ENCODE assay signal across 1 cellular context in genomic region chr7:106679153-106679931, GRCh38.
TF ChIP-seq lines count a peak whose summit lies in the region.

No MANE protein-coding gene starts in this region.

TF ChIP-seq in K562, 482 proteins besides CTCF, POLR2A, EP300 and RAD21 (continued from another document and continues in another):
- TF ChIP-seq CEBPG (CRISPR knock-in tag; IDR thresholded peaks at IDR 0.05) (no peak), CEBPG (tag; conservative IDR thresholded peaks at IDR 0.05 in 1 of 2, IDR thresholded peaks at IDR 0.05 in 1 of 2) (peak; percentile 71 to 73; a peak in 3 of 4 replicates), POLR3A (IDR thresholded peaks at IDR 0.05; ENCODE audit: borderline replicate concordance, extremely low read depth, insufficient read depth, insufficient read length) (no peak), ZFPM2 (CRISPR knock-in tag; IDR thresholded peaks at IDR 0.05) (0 out of 2 replicates have a peak, but pooled peaks have one; percentile 42), TRIM24 (IDR thresholded peaks at IDR 0.05) (peak in 1 of 2 experiments; percentile 76; a peak in 3 of 4 replicates), RBFOX2 (IDR thresholded peaks at IDR 0.05; ENCODE audit: low read depth, low read length) (no peak), ZSCAN32 (CRISPR knock-in tag; IDR thresholded peaks at IDR 0.05) (no peak), RFX1 (IDR thresholded peaks at IDR 0.05) (no peak), ZNF239 (CRISPR knock-in tag; IDR thresholded peaks at IDR 0.05) (no peak; the same call in 1 of the 2 replicates), TCFL5 (CRISPR knock-in tag; conservative IDR thresholded peaks at IDR 0.05) (no peak), ESRRB (CRISPR knock-in tag; IDR thresholded peaks at IDR 0.05; ENCODE audit: borderline replicate concordance) (no peak), MTF1 (CRISPR knock-in tag; IDR thresholded peaks at IDR 0.05; ENCODE audit: borderline replicate concordance) (no peak), PTBP1 (IDR thresholded peaks at IDR 0.05; ENCODE audit: low read depth, low read length) (no peak), ZNF655 (CRISPR knock-in tag; IDR thresholded peaks at IDR 0.05) (no peak), SIN3B (IDR thresholded peaks at IDR 0.05; ENCODE audit: low read depth) (no peak), SAP30 (IDR thresholded peaks at IDR 0.05; ENCODE audit: borderline replicate concordance, insufficient read depth, low read depth, low read length, poor library complexity, severe bottlenecking) (no peak), ZNF444 (CRISPR knock-in tag; IDR thresholded peaks at IDR 0.05) (no peak), DACH1 (IDR thresholded peaks at IDR 0.05; ENCODE audit: partially characterized antibody) (peak; percentile 94), KLF13 (tag; IDR thresholded peaks at IDR 0.05; ENCODE audit: borderline replicate concordance, low read depth) (no peak), ZBTB12 (CRISPR knock-in tag; IDR thresholded peaks at IDR 0.05) (no peak), SIRT6 (IDR thresholded peaks at IDR 0.05; ENCODE audit: low read depth, low read length) (no peak), TBL1XR1 (IDR thresholded peaks at IDR 0.05; ENCODE audit: low read length in 2 of 2) (no peak; a peak in 1 of 4 replicates), RHOXF2B (CRISPR knock-in tag; conservative IDR thresholded peaks at IDR 0.05) (no peak), PBX2 (CRISPR knock-in tag; IDR thresholded peaks at IDR 0.05; ENCODE audit: low read depth) (no peak), PBX2 (tag; conservative IDR thresholded peaks at IDR 0.05; ENCODE audit: low read depth) (peak; percentile 90), ZNF551 (CRISPR knock-in tag; IDR thresholded peaks at IDR 0.05) (no peak), PYGO2 (tag; IDR thresholded peaks at IDR 0.05) (no peak), EGR1 (conservative IDR thresholded peaks at IDR 0.05) (no peak), CCNT2 (IDR thresholded peaks at IDR 0.05; ENCODE audit: borderline replicate concordance, extremely low read depth, insufficient read length, low read depth, low read length) (peak; percentile 47), ZBTB8A (IDR thresholded peaks at IDR 0.05; ENCODE audit: partially characterized antibody) (no peak), ZNF57 (CRISPR knock-in tag; IDR thresholded peaks at IDR 0.05) (no peak), ZNF398 (CRISPR knock-in tag; IDR thresholded peaks at IDR 0.05) (no peak), ETS1 (conservative IDR thresholded peaks at IDR 0.05; ENCODE audit: control insufficient read depth, low read depth, low read length) (no peak), ZNF277 (CRISPR knock-in tag; IDR thresholded peaks at IDR 0.05; ENCODE audit: borderline replicate concordance) (no peak), CREBBP (IDR thresholded peaks at IDR 0.05; ENCODE audit: low read depth, low read length) (no peak), ZNF41 (CRISPR knock-in tag; conservative IDR thresholded peaks at IDR 0.05) (peak; percentile 6; the same call in 1 of the 2 replicates), ZBTB9 (CRISPR knock-in tag; IDR thresholded peaks at IDR 0.05) (no peak), GATA2 (CRISPR knock-in tag; IDR thresholded peaks at IDR 0.05) (peak; percentile 93), ELF2 (CRISPR knock-in tag; IDR thresholded peaks at IDR 0.05) (no peak), VEZF1 (CRISPR knock-in tag; IDR thresholded peaks at IDR 0.05) (0 out of 2 replicates have a peak, but pooled peaks have one; percentile 14), ZEB2 (IDR thresholded peaks at IDR 0.05) (peak; percentile 96), ZBTB33 (CRISPR knock-in tag; IDR thresholded peaks at IDR 0.05) (no peak; the same call in 1 of the 2 replicates), GTF2A2 (tag; IDR thresholded peaks at IDR 0.05) (no peak), PCBP2 (IDR thresholded peaks at IDR 0.05; ENCODE audit: low read depth, low read length, poor library complexity, severe bottlenecking) (no peak), ZNF384 (IDR thresholded peaks at IDR 0.05; ENCODE audit: low read depth, low read length) (no peak), CBX5 (IDR thresholded peaks at IDR 0.05; ENCODE audit: borderline replicate concordance, low read depth) (no peak), NRF1 (conservative IDR thresholded peaks at IDR 0.05 in 1 of 2, IDR thresholded peaks at IDR 0.05 in 1 of 2) (no peak), ZBED1 (IDR thresholded peaks at IDR 0.05) (no peak), FOXP1 (CRISPR knock-in tag; IDR thresholded peaks at IDR 0.05) (no peak; the same call in 1 of the 2 replicates), TRIM25 (IDR thresholded peaks at IDR 0.05; ENCODE audit: borderline replicate concordance) (no peak), NCOA6 (IDR thresholded peaks at IDR 0.05) (no peak), ZNF263 (CRISPR knock-in tag; IDR thresholded peaks at IDR 0.05; ENCODE audit: borderline replicate concordance) (no peak), THAP7 (CRISPR knock-in tag; IDR thresholded peaks at IDR 0.05) (no peak), ZNF184 (CRISPR knock-in tag; IDR thresholded peaks at IDR 0.05) (no peak)
